8 cellular contexts compared by ENCODE assay signal in the genomic region with DNA sequence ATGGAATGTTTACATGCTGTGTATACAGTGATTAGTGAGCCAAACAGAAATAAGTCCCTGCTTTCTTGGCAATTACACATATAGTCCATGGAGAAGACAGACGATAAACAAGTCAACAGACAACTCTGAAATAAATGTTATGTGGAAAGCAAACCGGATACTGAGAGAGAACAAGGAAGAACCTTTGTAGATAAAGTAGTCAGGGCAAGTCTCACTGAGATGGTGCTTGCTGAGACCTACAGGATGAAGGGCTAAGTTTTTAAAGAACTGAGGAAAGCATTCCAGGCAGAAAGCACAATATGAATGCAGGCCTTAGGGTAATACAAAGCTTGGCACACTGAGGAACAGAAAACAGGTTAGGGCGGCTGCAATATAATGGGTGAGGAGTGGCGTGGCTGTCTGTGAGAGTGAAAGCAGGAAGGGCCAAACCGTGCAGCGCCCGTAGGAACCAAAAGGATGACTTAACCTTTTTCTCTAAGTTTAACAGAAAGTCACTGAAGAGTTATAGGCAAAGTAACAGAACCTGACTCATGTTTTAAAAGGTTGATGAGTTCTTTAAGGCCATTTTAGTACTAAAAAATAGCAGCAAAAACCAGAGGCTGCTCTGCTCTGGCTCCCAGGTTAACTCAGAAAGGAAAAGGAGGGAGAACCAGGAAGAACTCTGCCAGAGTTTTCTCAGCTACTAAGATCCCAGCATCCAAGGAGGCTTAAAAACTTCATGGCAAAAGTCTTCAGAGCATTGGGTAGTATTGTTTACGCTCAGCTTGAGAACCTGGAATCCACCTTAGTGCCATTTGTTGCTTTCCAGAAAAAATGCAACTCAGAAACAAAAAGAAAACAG. TPM values are rescaled to one million over a fixed set of nuclear protein-coding genes. Genes with fewer than 3 reads are reported as not detected.
A peak's percentile ranks its signal among the peaks of the same experiment; 100 is the strongest.
DNase-seq lines count a peak whose midpoint lies in the region; ATAC-seq, FAIRE-seq and TF ChIP-seq lines count a peak whose summit lies in the region.

No MANE protein-coding gene starts in this region.

- no peaks in the 10 kb centered on the region for H3K79me2 ChIP-seq in K562 (ENCODE audit: control insufficient read depth, insufficient read depth, low read length)

- peak overlapping the region; percentile 32 to 39; a peak in 3 of 4 replicates for H3K9ac ChIP-seq in K562 (ENCODE audit: insufficient read depth in 1 of 2, low read depth in 2 of 2, low read length in 2 of 2)

- H2AFZ ChIP-seq in K562 (ENCODE audit: low read depth, low read length), result peak overlapping the region; percentile 80

- TF ChIP-seq CTCF in K562 (IDR thresholded peaks at IDR 0.05 in 2 of 3, conservative IDR thresholded peaks at IDR 0.05 in 1 of 3; ENCODE audit: insufficient read depth in 2 of 3, low read depth in 1 of 3, low read length in 3 of 3), result no peak
- no peak for TF ChIP-seq CTCF in nephron progenitor cell (IDR thresholded peaks at IDR 0.05)
- no peak for TF ChIP-seq CTCF in gastrocnemius medialis (IDR thresholded peaks at IDR 0.05 in 4 of 5, conservative IDR thresholded peaks at IDR 0.05 in 1 of 5)

- H3K27ac Mint-ChIP-seq in nephron progenitor cell, result peak overlapping the region; percentile 80

- H3K27ac ChIP-seq in K562 (ENCODE audit: extremely low read depth, low read depth, low read length) (peak overlapping the region; percentile 16), gastrocnemius medialis (no peak overlapping the region)

- in situ Hi-C loops in K562 (cut with MboI), result loop anchor here (5.0 kb wide), 2 partner anchors 319 to 474 kb away; no protein-coding TSS in a partner anchor
- in situ Hi-C loops in gastrocnemius medialis (cut with MboI; ENCODE audit: low sequenced_read_pairs in 4 of 4), result loop anchor here (5.0 to 25.0 kb wide), 8 partner anchors 207 to 711 kb away; partner anchors contain the start of gene CD58 (in 1 of the 4)

- H3K9me3 ChIP-seq in K562 (replicated peaks; ENCODE audit: control insufficient read depth, insufficient read depth, low read depth, low read length) (no peaks in the 10 kb centered on the region), gastrocnemius medialis (no peaks in the 10 kb centered on the region)

- H3K4me1 Mint-ChIP-seq in nephron progenitor cell, result peaks cover 38% of the 10 kb centered on the region

- DNase-seq in NOMO-1 treated with dmso at 0.1 percent for 144 hours (lab: John Stamatoyannopoulos, UW; ENCODE audit: unreplicated experiment), result peak; percentile 38
- peak in 1 of 4 experiments; percentile 30 for DNase-seq in K562 (ENCODE audit: extremely low read depth in 1 of 4, low spot score in 3 of 4)
- no peak for DNase-seq in nephron progenitor cell
- DNase-seq in NCI-H2029 (lab: John Stamatoyannopoulos, UW), result no peak
- no peak for DNase-seq in gastrocnemius medialis
- DNase-seq in glomerular visceral epithelial cell (ENCODE audit: extremely low spot score), result no peak

- no peaks in the 10 kb centered on the region for H3K27me3 ChIP-seq in K562 (ENCODE audit: control insufficient read depth in 2 of 2, insufficient read depth in 2 of 2, low read length in 2 of 2)
- H3K27me3 ChIP-seq in gastrocnemius medialis, result no peaks in the 10 kb centered on the region

- H3K4me3 ChIP-seq in K562, result no peak overlapping the region
- H3K4me3 ChIP-seq in gastrocnemius medialis, result no peak overlapping the region

- POLR2A ChIA-PET in K562 (lab: Yijun Ruan, JAX), result no interaction called here

- peak; percentile 90 for ATAC-seq in GM18498 (IDR thresholded peaks at IDR 0.05; ENCODE audit: unreplicated experiment)
- peak; percentile 71 for ATAC-seq in HG02571 (IDR thresholded peaks at IDR 0.05; ENCODE audit: unreplicated experiment)
- ATAC-seq in K562, result peak; percentile 71
- ATAC-seq in gastrocnemius medialis, result no peak

- H3K36me3 Mint-ChIP-seq in nephron progenitor cell (ENCODE audit: low read depth), result no peaks in the 10 kb centered on the region

- WGBS in K562 (ENCODE audit: insufficient coverage, low coverage, missing lambda C conversion rate), result 33% methylated on average over 8 of the region's 8 CpGs

- CTCF ChIA-PET in K562 (lab: Yijun Ruan, JAX; ENCODE audit: low intra/inter-chr PET ratio), result no interaction called here

- H3K9me1 ChIP-seq in K562 (ENCODE audit: control insufficient read depth, insufficient read depth, low read length), result no peaks in the 10 kb centered on the region

- H3K9me3 Mint-ChIP-seq in nephron progenitor cell, result no peaks in the 10 kb centered on the region

- TF ChIP-seq POLR2A in K562 (conservative IDR thresholded peaks at IDR 0.05) (no peak), gastrocnemius medialis (IDR thresholded peaks at IDR 0.05) (no peak)

- peaks cover 3% of the 10 kb centered on the region for H3K27me3 Mint-ChIP-seq in nephron progenitor cell (ENCODE audit: low read depth, poor library complexity)

- H3K36me3 ChIP-seq in K562 (ENCODE audit: control insufficient read depth, insufficient read depth, low read length) (no peaks in the 10 kb centered on the region), gastrocnemius medialis (no peaks in the 10 kb centered on the region)

- intact Hi-C loops in K562 (cut with micrococcal nuclease) (loop anchor here (10.0 kb wide), 4 partner anchors 117 to 907 kb away; no protein-coding TSS in a partner anchor), gastrocnemius medialis (cut with DNase I; ENCODE audit: low total_unique reads) (no loop called here)

- peak overlapping the region; percentile 61 for H3K4me2 ChIP-seq in K562 (ENCODE audit: insufficient read depth, low read length)

- no peak for TF ChIP-seq EP300 in K562 (IDR thresholded peaks at IDR 0.05; ENCODE audit: low read length)

- no peaks in the 10 kb centered on the region for H4K20me1 ChIP-seq in K562 (replicated peaks; ENCODE audit: control insufficient read depth, insufficient read depth, low read length)

- TF ChIP-seq RAD21 in K562 (CRISPR knock-in tag; conservative IDR thresholded peaks at IDR 0.05 in 1 of 2, IDR thresholded peaks at IDR 0.05 in 1 of 2), result no peak

- FAIRE-seq in K562 (lab: Jason Lieb, UNC), result no peak

- no TSS peak for BruUV-seq in K562 (replicated peaks; lab: Mats Ljungman, UMichigan)

- H3K4me1 ChIP-seq in K562 (replicated peaks in 1 of 2; ENCODE audit: control insufficient read depth in 2 of 2, insufficient read depth in 2 of 2, low read length in 2 of 2) (no peaks in the 10 kb centered on the region; a peak in 2 of 5 replicates), gastrocnemius medialis (no peaks in the 10 kb centered on the region)

- H3K4me3 Mint-ChIP-seq in nephron progenitor cell, result no peak overlapping the region

TF ChIP-seq in K562, 482 proteins besides CTCF, POLR2A, EP300 and RAD21 (continues in another document):
- TF ChIP-seq NFE2 (IDR thresholded peaks at IDR 0.05; ENCODE audit: low read depth) (peak; percentile 22; the same call in 1 of the 2 replicates), MXI1 (IDR thresholded peaks at IDR 0.05; ENCODE audit: low read depth, low read length) (no peak), CTBP1 (IDR thresholded peaks at IDR 0.05; ENCODE audit: borderline replicate concordance) (no peak), ZNF197 (CRISPR knock-in tag; IDR thresholded peaks at IDR 0.05; ENCODE audit: low read depth) (0 out of 2 replicates have a peak, but pooled peaks have one; percentile 17), ZNF589 (CRISPR knock-in tag; IDR thresholded peaks at IDR 0.05; ENCODE audit: low read depth) (peak; percentile 25; the same call in 1 of the 2 replicates), ZKSCAN8 (CRISPR knock-in tag; IDR thresholded peaks at IDR 0.05) (peak; percentile 69), BACH1 (tag; IDR thresholded peaks at IDR 0.05) (0 out of 2 replicates have a peak, but pooled peaks have one; percentile 56)

RNA-seq across cellular contexts. Expression of gene TTF2, which starts 8.7 kb away (rescaled TPM):
- 122 and 267 TPM in 2 replicates for total RNA-seq in K562 (2011; cell fraction: chromatin; rRNA removed; ENCODE audit: low replicate concordance)
- 62.4 and 74.7 TPM in 2 replicates for total RNA-seq in K562 (2011; cell fraction: nucleolus; rRNA removed)
- 84.3 and 104 TPM in 2 replicates for total RNA-seq in K562 (2011; cell fraction: nucleoplasm; rRNA removed)
- total RNA-seq in K562 (2014; rRNA removed) (36.1 and 36.2 TPM in 2 replicates), K562 (2014; rRNA removed; fragmentation: Illumina TruSeq; extraction: Trizol) (61.5 and 69.2 TPM in 2 replicates), K562 (2015; rRNA removed; fragmentation: Illumina TruSeq; extraction: Trizol) (40.0 and 46.1 TPM in 2 replicates), K562 (2021) (62.5 and 63.3 TPM in 2 replicates), gastrocnemius medialis (10 to 100 TPM in 3 of 4 donors, 1 to 10 TPM in 1; 9.7 to 15.2 (median 12.2) TPM)
- polyA plus RNA-seq in K562 (2011; rRNA removed) (71.1 and 77.3 TPM in 2 replicates), K562 (2014; fragmentation: Illumina TruSeq; extraction: Trizol) (36.0 and 42.1 TPM in 2 replicates), K562 (2014; fragmentation: Nextera tagmentation; extraction: Ambion mirVana) (10 to 100 TPM in 1 of 2 experiments, 1 to 10 TPM in 1; 9.4 to 10.5 TPM), K562 (2014; rRNA removed) (36.6 and 41.3 TPM in 2 replicates)
- polyA plus RNA-seq in K562 (2011; cell fraction: cytosol; rRNA removed), result 24.3 and 30.5 TPM in 2 replicates
- polyA plus RNA-seq in K562 (2011; cell fraction: nucleus; rRNA removed), result 108 and 124 TPM in 2 replicates
- 32.8 and 42.0 TPM in 2 replicates for polyA plus RNA-seq in K562 (2012)
- polyA minus RNA-seq in K562 (2011; rRNA and poly(A)+ RNA removed), result 55.0 and 68.2 TPM in 2 replicates
- polyA minus RNA-seq in K562 (2011; cell fraction: cytosol; rRNA and poly(A)+ RNA removed), result 30.9 and 39.0 TPM in 2 replicates
- 48.9 and 88.3 TPM in 2 replicates for polyA minus RNA-seq in K562 (2011; cell fraction: nucleus; rRNA and poly(A)+ RNA removed)

RNA-seq across cellular contexts. Expression of gene CD101, which starts 49.9 kb away (rescaled TPM):
- total RNA-seq in K562 (2011; cell fraction: chromatin; rRNA removed; ENCODE audit: low replicate concordance), result 0.23 and 1.2 TPM in 2 replicates
- total RNA-seq in K562 (2011; cell fraction: nucleolus; rRNA removed), result 0.17 and 0.26 TPM in 2 replicates
- total RNA-seq in K562 (2011; cell fraction: nucleoplasm; rRNA removed), result 0.23 and 0.66 TPM in 2 replicates
- total RNA-seq in K562 (2014; rRNA removed) (0.18 and 0.20 TPM in 2 replicates), K562 (2014; rRNA removed; fragmentation: Illumina TruSeq; extraction: Trizol) (0.18 and 0.32 TPM in 2 replicates), K562 (2015; rRNA removed; fragmentation: Illumina TruSeq; extraction: Trizol) (0.53 and 1.0 TPM in 2 replicates), K562 (2021) (0.35 and 0.36 TPM in 2 replicates), gastrocnemius medialis (under 1 TPM in 1 of 4 donors, not detected in 3; 0.10 TPM)
- polyA plus RNA-seq in K562 (2011; rRNA removed) (0.35 and 0.77 TPM in 2 replicates), K562 (2014; fragmentation: Illumina TruSeq; extraction: Trizol) (0.79 and 1.1 TPM in 2 replicates), K562 (2014; fragmentation: Nextera tagmentation; extraction: Ambion mirVana) (under 1 TPM; 0.18 to 0.20 TPM), K562 (2014; rRNA removed) (0.04 and 0.08 TPM in 2 replicates)
- 0.01 and 0.06 TPM in 2 replicates for polyA plus RNA-seq in K562 (2011; cell fraction: cytosol; rRNA removed)
- 0.21 and 0.90 TPM in 2 replicates for polyA plus RNA-seq in K562 (2011; cell fraction: nucleus; rRNA removed)
- polyA plus RNA-seq in K562 (2012), result 0.22 and 0.51 TPM in 2 replicates
- polyA minus RNA-seq in K562 (2011; rRNA and poly(A)+ RNA removed), result 0.28 and 0.90 TPM in 2 replicates
- polyA minus RNA-seq in K562 (2011; cell fraction: cytosol; rRNA and poly(A)+ RNA removed), result 0.29 TPM in 1 of 2 replicates, not detected in the other
- 0.40 and 1.00 TPM in 2 replicates for polyA minus RNA-seq in K562 (2011; cell fraction: nucleus; rRNA and poly(A)+ RNA removed)

Comparison
In these comparisons a context has a peak if more than half of its experiments do, and no peak if none do; other contexts are left out.
1. ATAC-seq: peak in GM18498 (single experiment), HG02571 (single experiment) and K562 (single experiment); none in gastrocnemius medialis (0 of 2).